10 cellular contexts compared by ENCODE assay signal in genomic region chr14:95526483-95527391, GRCh38. TPM values are rescaled to one million over a fixed set of nuclear protein-coding genes. Genes with fewer than 3 reads are reported as not detected.
DNase-seq lines count a peak whose midpoint lies in the region; ATAC-seq, FAIRE-seq and TF ChIP-seq lines count a peak whose summit lies in the region.
"Had no signal": no experiment of that assay in that cellular context is flagged by ENCODE, and none has a peak within 500 bp of the region (broad histone marks: within the 10 kb centered on the region; RNA-seq: fewer than 3 reads in every experiment).

No MANE protein-coding gene starts in this region.

- H3K9ac ChIP-seq in adipocyte (ENCODE audit: low read length) (peak overlapping the region; percentile 91), keratinocyte (ENCODE audit: control insufficient read depth, extremely low read depth, insufficient read depth, low read length) (no peak overlapping the region)
- H3K9ac ChIP-seq: KMS-11 had no signal

- H3K27ac Mint-ChIP-seq in activated CD4-positive, alpha-beta T cell treated with anti-CD3 and anti-CD28 coated beads, Interleukin-2, amount 10 ng/mL, durations not matched to agents 24 days and 14 days, result peak overlapping the region; percentile 96

- peak overlapping the region; percentile 61 for H3K4me3 Mint-ChIP-seq in activated CD4-positive, alpha-beta T cell treated with anti-CD3 and anti-CD28 coated beads, Interleukin-2, amount 10 ng/mL, durations not matched to agents 24 days and 14 days

- H3K9me3 ChIP-seq in adipocyte (ENCODE audit: control insufficient read depth, low read length) (no peaks in the 10 kb centered on the region), keratinocyte (ENCODE audit: control insufficient read depth, low read depth, low read length) (no peaks in the 10 kb centered on the region), thoracic aorta (no peaks in the 10 kb centered on the region)
- H3K9me3 ChIP-seq: psoas muscle had no signal

- peak; percentile 4 for ATAC-seq in thoracic aorta (ENCODE audit: insufficient number of reproducible peaks, low FRiP score, low read depth)

- no peak for DNase-seq in activated CD4-positive, alpha-beta T cell treated with anti-CD3 and anti-CD28 coated beads, Interleukin-2, amount 10 ng/mL, durations not matched to agents 24 days and 14 days
- DNase-seq in activated CD4-positive, alpha-beta T cell treated with anti-CD3 and anti-CD28 coated beads, Interleukin-2, amount 50 U/mL, for 48 hours, result no peak
- no peak for DNase-seq in adipocyte (ENCODE audit: low read depth)
- no peak for DNase-seq in keratinocyte (ENCODE audit: low read depth, low spot score)
- no peak for DNase-seq in thoracic aorta (ENCODE audit: low spot score)
- no peak for DNase-seq in NK-92 treated with Interleukin-12 subunit alpha and Interleukin-12 subunit beta, amount 100 ng/mL, for 24 hours (lab: John Stamatoyannopoulos, UW)
- no peak for DNase-seq in AG08396 (ENCODE audit: low spot score)
- no peak for DNase-seq in Kasumi-1 (lab: John Stamatoyannopoulos, UW)
- DNase-seq: psoas muscle had no signal

- no peak for FAIRE-seq in keratinocyte (lab: Jason Lieb, UNC)

- TF ChIP-seq CTCF in keratinocyte (optimal IDR thresholded peaks at IDR 0.05 in 1 of 3, IDR thresholded peaks at IDR 0.05 in 1 of 3, conservative IDR thresholded peaks at IDR 0.05 in 1 of 3; ENCODE audit: extremely low read depth in 1 of 3, insufficient read depth in 2 of 3, low read length in 3 of 3), result no peak
- no peak for TF ChIP-seq CTCF in thoracic aorta (IDR thresholded peaks at IDR 0.05)

- intact Hi-C loops in activated CD4-positive, alpha-beta T cell treated with anti-CD3 and anti-CD28 coated beads, Interleukin-2, amount 10 ng/mL, durations not matched to agents 24 days and 14 days (cut with micrococcal nuclease), result loop anchor here (1.0 to 2.0 kb wide), 3 partner anchors 10 to 84 kb away; partner anchors contain the start of gene SYNE3

- H3K4me3 ChIP-seq in adipocyte (ENCODE audit: low read length) (peak overlapping the region; percentile 73), keratinocyte (ENCODE audit: control insufficient read depth in 2 of 3, extremely low read depth in 1 of 3, insufficient read depth in 2 of 3, low read depth in 1 of 3, low read length in 3 of 3) (no peak overlapping the region), thoracic aorta (peak overlapping the region; percentile 62)
- H3K4me3 ChIP-seq: psoas muscle had no signal

- H3K27me3 Mint-ChIP-seq in activated CD4-positive, alpha-beta T cell treated with anti-CD3 and anti-CD28 coated beads, Interleukin-2, amount 10 ng/mL, durations not matched to agents 24 days and 14 days, result no peaks in the 10 kb centered on the region

- peaks cover 16% of the 10 kb centered on the region for H3K36me3 Mint-ChIP-seq in activated CD4-positive, alpha-beta T cell treated with anti-CD3 and anti-CD28 coated beads, Interleukin-2, amount 10 ng/mL, durations not matched to agents 24 days and 14 days (ENCODE audit: low read depth)

- no peaks in the 10 kb centered on the region for H3K9me3 Mint-ChIP-seq in activated CD4-positive, alpha-beta T cell treated with anti-CD3 and anti-CD28 coated beads, Interleukin-2, amount 10 ng/mL, durations not matched to agents 24 days and 14 days

- H3K36me3 ChIP-seq in adipocyte (ENCODE audit: control insufficient read depth, insufficient read depth, low read length, severe bottlenecking) (no peaks in the 10 kb centered on the region), keratinocyte (ENCODE audit: control insufficient read depth in 2 of 2, extremely low read depth in 1 of 2, insufficient read depth in 2 of 2, low read length in 2 of 2) (peaks cover 0 to 6% of the 10 kb centered on the region in 2 experiments), thoracic aorta (no peaks in the 10 kb centered on the region)

- peaks cover 72% of the 10 kb centered on the region for H3K4me1 Mint-ChIP-seq in activated CD4-positive, alpha-beta T cell treated with anti-CD3 and anti-CD28 coated beads, Interleukin-2, amount 10 ng/mL, durations not matched to agents 24 days and 14 days

- H4K20me1 ChIP-seq in keratinocyte (ENCODE audit: control insufficient read depth, extremely low read depth, insufficient read depth, low read length), result peaks cover 8% of the 10 kb centered on the region

- dilution Hi-C loops in keratinocyte (cut with MboI; ENCODE audit: extremely low pct_ligation_motif_present, low sequenced_read_pairs), result no loop called here

- H3K4me2 ChIP-seq in keratinocyte (ENCODE audit: control insufficient read depth, extremely low read depth, insufficient read depth, low read depth, low read length), result peak overlapping the region; percentile 49
- H3K4me2 ChIP-seq: KMS-11 had no signal

- no peak overlapping the region for H2AFZ ChIP-seq in keratinocyte (ENCODE audit: control insufficient read depth, low read length)

- H3K4me1 ChIP-seq in adipocyte (ENCODE audit: control insufficient read depth, insufficient read depth, low read length) (peaks cover 71% of the 10 kb centered on the region), keratinocyte (ENCODE audit: control insufficient read depth, extremely low read depth, insufficient read depth, low read length) (peaks cover 42% of the 10 kb centered on the region), thoracic aorta (ENCODE audit: control insufficient read depth in 1 of 2, low read depth in 2 of 2) (peaks cover 33 to 69% of the 10 kb centered on the region in 2 donors)

- H3K27me3 ChIP-seq in adipocyte (replicated peaks; ENCODE audit: control insufficient read depth, insufficient read depth, low read length) (no peaks in the 10 kb centered on the region), keratinocyte (ENCODE audit: control insufficient read depth, extremely low read depth, insufficient read depth, low read length) (no peaks in the 10 kb centered on the region), thoracic aorta (replicated peaks; ENCODE audit: insufficient read depth) (no peaks in the 10 kb centered on the region)

- peaks cover 2% of the 10 kb centered on the region for H3K9me1 ChIP-seq in keratinocyte (ENCODE audit: control insufficient read depth, extremely low read depth, insufficient read depth, low read length)

- peaks cover 29% of the 10 kb centered on the region for H3K79me2 ChIP-seq in keratinocyte (ENCODE audit: control insufficient read depth, insufficient read depth, low read length)

- H3K27ac ChIP-seq in keratinocyte (ENCODE audit: control insufficient read depth, insufficient read depth, low read length) (no peak overlapping the region), thoracic aorta (peak overlapping the region; percentile 80 to 84)
- H3K27ac ChIP-seq: KMS-11, psoas muscle had no signal

RNA-seq across cellular contexts. Expression of gene GLRX5, which starts 8.1 kb away (rescaled TPM):
- 43.7 and 45.6 TPM in 2 replicates for total RNA-seq in activated CD4-positive, alpha-beta T cell treated with anti-CD3 and anti-CD28 coated beads, Interleukin-2, amount 10 ng/mL, durations not matched to agents 24 days and 14 days
- polyA plus RNA-seq in keratinocyte, result 28.2 to 60.9 TPM (median 42.7 TPM) in 3 replicates
- 13.7 TPM for polyA plus RNA-seq in keratinocyte (2011; ENCODE audit: low read depth)
- polyA plus RNA-seq in keratinocyte (2011; cell fraction: cytosol; rRNA removed), result 39.9 and 70.3 TPM in 2 replicates
- polyA plus RNA-seq in keratinocyte (2011; cell fraction: nucleus; rRNA removed), result 14.1 and 17.8 TPM in 2 replicates
- 27.2 and 41.6 TPM in 2 replicates for polyA plus RNA-seq in keratinocyte (2012; ENCODE audit: low replicate concordance)
- polyA minus RNA-seq in keratinocyte, result 7.9 to 23.1 TPM (median 8.6 TPM) in 3 replicates
- polyA minus RNA-seq in keratinocyte (2011; cell fraction: cytosol; rRNA and poly(A)+ RNA removed), result 28.0 TPM
- polyA minus RNA-seq in keratinocyte (2011; cell fraction: nucleus; rRNA and poly(A)+ RNA removed), result 3.4 and 4.4 TPM in 2 replicates
- 10 to 100 TPM; 19.6 to 22.9 TPM for total RNA-seq in thoracic aorta

RNA-seq across cellular contexts. Expression of gene SYNE3, which starts 10.3 kb away (rescaled TPM):
- 45.2 and 46.3 TPM in 2 replicates for total RNA-seq in activated CD4-positive, alpha-beta T cell treated with anti-CD3 and anti-CD28 coated beads, Interleukin-2, amount 10 ng/mL, durations not matched to agents 24 days and 14 days
- 0.32 to 1.3 TPM (median 1.0 TPM) in 3 replicates for polyA plus RNA-seq in keratinocyte
- polyA plus RNA-seq in keratinocyte (2011; ENCODE audit: low read depth), result 0.27 TPM
- polyA plus RNA-seq in keratinocyte (2011; cell fraction: cytosol; rRNA removed), result 0.18 and 0.19 TPM in 2 replicates
- 2.1 and 2.6 TPM in 2 replicates for polyA plus RNA-seq in keratinocyte (2011; cell fraction: nucleus; rRNA removed)
- 0.47 and 1.6 TPM in 2 replicates for polyA plus RNA-seq in keratinocyte (2012; ENCODE audit: low replicate concordance)
- 0.63 to 3.1 TPM (median 2.1 TPM) in 3 replicates for polyA minus RNA-seq in keratinocyte
- 0.96 TPM for polyA minus RNA-seq in keratinocyte (2011; cell fraction: cytosol; rRNA and poly(A)+ RNA removed)
- 2.7 and 3.0 TPM in 2 replicates for polyA minus RNA-seq in keratinocyte (2011; cell fraction: nucleus; rRNA and poly(A)+ RNA removed)
- 10 to 100 TPM; 29.5 to 43.4 TPM for total RNA-seq in thoracic aorta

Comparison
In these comparisons a context has a peak if more than half of its experiments do, and no peak if none do; other contexts are left out.
1. H3K4me3 ChIP-seq: peak in adipocyte (single experiment) and thoracic aorta (single experiment); none in keratinocyte (0 of 3).